In genomic region chr15:32855942-32856341, GRCh38 we compare ENCODE assay signal across 10 cellular contexts.
DNase-seq lines count a peak whose midpoint lies in the region; ATAC-seq, FAIRE-seq and TF ChIP-seq lines count a peak whose summit lies in the region.
"Had no signal": no experiment of that assay in that cellular context is flagged by ENCODE, and none has a peak within 500 bp of the region (broad histone marks: within the 10 kb centered on the region; RNA-seq: fewer than 3 reads in every experiment).

No MANE protein-coding gene starts in this region.

- H3K79me2 ChIP-seq in HepG2 (ENCODE audit: insufficient read depth, low read length): no peaks in the 10 kb centered on the region

- ATAC-seq in HepG2 (peak; percentile 73), HG02571 (IDR thresholded peaks at IDR 0.05; ENCODE audit: unreplicated experiment) (no peak)

- TF ChIP-seq POLR2A in HepG2 (IDR thresholded peaks at IDR 0.05; ENCODE audit: insufficient read depth in 1 of 2, low read depth in 2 of 2, low read length in 2 of 2): no peak

- no peaks in the 10 kb centered on the region for H4K20me1 ChIP-seq in HepG2 (ENCODE audit: insufficient read depth, low read length)

- POLR2A ChIA-PET in HepG2 (lab: Yijun Ruan, JAX): no interaction called here

- no peak overlapping the region for H3K4me3 Mint-ChIP-seq in CD14-positive monocyte
- H3K4me3 Mint-ChIP-seq: activated naive CD8-positive, alpha-beta T cell treated with anti-CD3 and anti-CD28 coated beads, Interleukin-2, amount 10 ng/mL, durations not matched to agents 7 days and 5 days had no signal

- no peak overlapping the region for H3K4me2 ChIP-seq in HepG2 (ENCODE audit: low read depth, low read length)

- H3K27ac ChIP-seq in HUES48 (ENCODE audit: low read depth, low read length) (peak overlapping the region; percentile 91), HepG2 (ENCODE audit: extremely low read length, insufficient read depth, low read length) (no peak overlapping the region)

- no peak overlapping the region for H3K4me3 ChIP-seq in HUES48 (ENCODE audit: low read depth, low read length)
- no peak overlapping the region for H3K4me3 ChIP-seq in choroid plexus epithelial cell (ENCODE audit: low read depth, low read length)
- H3K4me3 ChIP-seq in HepG2 (replicated peaks in 1 of 3; ENCODE audit: insufficient read depth in 1 of 3, low read depth in 2 of 3, low read length in 3 of 3): no peak overlapping the region

- H3K27me3 ChIP-seq in HUES48 (ENCODE audit: control insufficient read depth, insufficient read depth, low read length) (no peaks in the 10 kb centered on the region), HepG2 (ENCODE audit: control insufficient read depth in 1 of 2, insufficient read depth in 2 of 2, low read length in 2 of 2) (no peaks in the 10 kb centered on the region)

- H3K27me3 Mint-ChIP-seq in CD14-positive monocyte (ENCODE audit: low read depth in 3 of 3): peaks cover 0 to 4% (median 2%) of the 10 kb centered on the region in 3 donors

- intact Hi-C loops in HepG2 (cut with micrococcal nuclease; ENCODE audit: unreplicated experiment) (no loop called here), CD14-positive monocyte (cut with micrococcal nuclease) (no loop called here)

- CTCF ChIA-PET in HepG2 (lab: Yijun Ruan, JAX; ENCODE audit: low intra/inter-chr PET ratio, low total read pairs): no interaction called here

- TF ChIP-seq EP300 in HepG2 (IDR thresholded peaks at IDR 0.05; ENCODE audit: low read depth in 2 of 2, low read length in 2 of 2) (0 out of 4 replicates have a peak, but pooled peaks of 1 of the 2 experiments have one; percentile 15), HepG2 (CRISPR knock-in tag; IDR thresholded peaks at IDR 0.05; ENCODE audit: borderline replicate concordance) (no peak)

- H3K36me3 Mint-ChIP-seq in CD14-positive monocyte: peaks cover 0 to 28% of the 10 kb centered on the region in 2 donors
- H3K36me3 Mint-ChIP-seq: activated naive CD8-positive, alpha-beta T cell treated with anti-CD3 and anti-CD28 coated beads, Interleukin-2, amount 10 ng/mL, durations not matched to agents 7 days and 5 days had no signal

- H3K9ac ChIP-seq in HUES48 (ENCODE audit: low read depth, low read length) (peak overlapping the region; percentile 50; the same call in 1 of the 2 replicates), HepG2 (ENCODE audit: insufficient read depth, low read depth, low read length) (no peak overlapping the region)

- H2AFZ ChIP-seq in HepG2 (ENCODE audit: low read length): no peak overlapping the region

- no peaks in the 10 kb centered on the region for H3K9me3 ChIP-seq in HUES48 (ENCODE audit: control insufficient read depth, insufficient read depth, low read length)
- no peaks in the 10 kb centered on the region for H3K9me3 ChIP-seq in HepG2 (ENCODE audit: low read length)

- H3K4me1 Mint-ChIP-seq in CD14-positive monocyte: peaks cover 12% of the 10 kb centered on the region
- H3K4me1 Mint-ChIP-seq: activated naive CD8-positive, alpha-beta T cell treated with anti-CD3 and anti-CD28 coated beads, Interleukin-2, amount 10 ng/mL, durations not matched to agents 7 days and 5 days had no signal

- H3K9me3 Mint-ChIP-seq in CD14-positive monocyte: peaks cover 0 to 4% (median 0%) of the 10 kb centered on the region in 7 donors
- H3K9me3 Mint-ChIP-seq: activated naive CD8-positive, alpha-beta T cell treated with anti-CD3 and anti-CD28 coated beads, Interleukin-2, amount 10 ng/mL, durations not matched to agents 7 days and 5 days had no signal

- H3K27ac Mint-ChIP-seq in CD14-positive monocyte: no peak overlapping the region
- H3K27ac Mint-ChIP-seq: activated naive CD8-positive, alpha-beta T cell treated with anti-CD3 and anti-CD28 coated beads, Interleukin-2, amount 10 ng/mL, durations not matched to agents 7 days and 5 days had no signal

- TF ChIP-seq CTCF in choroid plexus epithelial cell (conservative IDR thresholded peaks at IDR 0.05; ENCODE audit: low read depth, low read length): peak; percentile 19
- TF ChIP-seq CTCF in HepG2 (CRISPR knock-in tag; IDR thresholded peaks at IDR 0.05): no peak
- TF ChIP-seq CTCF in GM13977 (IDR thresholded peaks at IDR 0.05; ENCODE audit: extremely low read depth, insufficient read depth, missing control alignments): no peak
- no peak for TF ChIP-seq CTCF in CD14-positive monocyte (IDR thresholded peaks at IDR 0.05)

- H3K4me1 ChIP-seq in HUES48 (ENCODE audit: control insufficient read depth, insufficient read depth, low read length) (peaks cover 21% of the 10 kb centered on the region; the same call in 1 of the 2 replicates), HepG2 (ENCODE audit: insufficient read depth, low read length) (peaks cover 43% of the 10 kb centered on the region)

- H3K36me3 ChIP-seq in HUES48 (ENCODE audit: control insufficient read depth, insufficient read depth, low read length) (no peaks in the 10 kb centered on the region), HepG2 (replicated peaks in 1 of 2; ENCODE audit: control insufficient read depth in 1 of 2, insufficient read depth in 2 of 2, low read length in 2 of 2) (no peaks in the 10 kb centered on the region)

- no peak for FAIRE-seq in HepG2 (lab: Jason Lieb, UNC)

- in situ Hi-C loops in ACHN (cut with HindIII; ENCODE audit: low pct_ligation_motif_present, low pct_unique_long_range_greater_than_20kb, low sequenced_read_pairs) (no loop called here), HepG2 (cut with HindIII; ENCODE audit: extremely low pct_ligation_motif_present, low pct_unique_long_range_greater_than_20kb) (no loop called here), GM13977 (cut with MboI; ENCODE audit: low pct_unique_long_range_greater_than_20kb, low sequenced_read_pairs, unreplicated experiment) (no loop called here)

- peak; percentile 87 for DNase-seq in ACHN
- DNase-seq in choroid plexus epithelial cell (ENCODE audit: low read depth): peak; percentile 99
- peak; percentile 81 for DNase-seq in HepG2 (ENCODE audit: low spot score)
- no peak for DNase-seq in GM13977 (ENCODE audit: low spot score)
- no peak for DNase-seq in stimulated activated naive CD4-positive, alpha-beta T cell treated with Interleukin-2 at 50 U/mL for 16 hours (lab: John Stamatoyannopoulos, UW)
- DNase-seq in CD14-positive monocyte (ENCODE audit: low spot score): no peak
- DNase-seq: activated naive CD8-positive, alpha-beta T cell treated with anti-CD3 and anti-CD28 coated beads, Interleukin-2, amount 10 ng/mL, durations not matched to agents 7 days and 5 days; T-helper 1 cell had no signal

- no TSS peak for BruUV-seq in HepG2 (replicated peaks; lab: Mats Ljungman, UMichigan)

- TF ChIP-seq RAD21 in HepG2 (CRISPR knock-in tag; IDR thresholded peaks at IDR 0.05): no peak

TF ChIP-seq in HepG2, 621 proteins besides CTCF, POLR2A, EP300 and RAD21:
- TF ChIP-seq FOSL2 (CRISPR knock-in tag; IDR thresholded peaks at IDR 0.05): peak; percentile 93
- TF ChIP-seq HDAC1 (CRISPR knock-in tag; IDR thresholded peaks at IDR 0.05): no peak
- peak; percentile 16; the same call in 1 of the 2 replicates for TF ChIP-seq TFAP4 (IDR thresholded peaks at IDR 0.05; ENCODE audit: borderline replicate concordance, low read depth)
- peak; percentile 48; the same call in 1 of the 2 replicates for TF ChIP-seq ARID5B (CRISPR knock-in tag; IDR thresholded peaks at IDR 0.05)
- peak; percentile 50; the same call in 1 of the 2 replicates for TF ChIP-seq FOSL1 (CRISPR knock-in tag; IDR thresholded peaks at IDR 0.05; ENCODE audit: borderline replicate concordance)
- peak; percentile 50; the same call in 1 of the 2 replicates for TF ChIP-seq ZNF644 (CRISPR knock-in tag; IDR thresholded peaks at IDR 0.05; ENCODE audit: low read depth)
- peak; percentile 34 for TF ChIP-seq TEAD3 (CRISPR knock-in tag; optimal IDR thresholded peaks at IDR 0.05; ENCODE audit: borderline replicate concordance)
- no peak for TF ChIP-seq MAX (IDR thresholded peaks at IDR 0.05)

Comparison
In these comparisons a context has a peak if more than half of its experiments do, and no peak if none do; other contexts are left out.
1. DNase-seq: peak in ACHN (single experiment), choroid plexus epithelial cell (single experiment) and HepG2 (single experiment); none in GM13977 (single experiment), stimulated activated naive CD4-positive, alpha-beta T cell treated with Interleukin-2 at 50 U/mL for 16 hours (single experiment) and CD14-positive monocyte (single experiment).